8 cellular contexts compared by ENCODE assay signal in genomic region chr17:19202448-19202847, GRCh38. TPM values are rescaled to one million over a fixed set of nuclear protein-coding genes. Genes with fewer than 3 reads are reported as not detected.
DNase-seq lines count a peak whose midpoint lies in the region; ATAC-seq, FAIRE-seq and TF ChIP-seq lines count a peak whose summit lies in the region.
"Not testable (repeated sequence)": the region's sequence is repeated elsewhere in the genome, so short reads cannot be mapped to it uniquely, and the experiment has no call there.

No MANE protein-coding gene starts in this region.

- H3K4me1 ChIP-seq in GM23338 (ENCODE audit: insufficient read depth); body of pancreas; HepG2 (ENCODE audit: insufficient read depth, low read length): not testable (repeated sequence)

- not testable (repeated sequence) for DNase-seq in CD4-positive, alpha-beta T cell; GM23338 (ENCODE audit: low spot score); T-helper 17 cell; body of pancreas; HepG2 (ENCODE audit: low spot score); stimulated activated effector memory CD8-positive, alpha-beta T cell treated with anti-CD3 and anti-CD28 coated beads, Interleukin-12 subunit alpha, Interleukin-12 subunit beta, amount 100 ng/mL, for 72 hours (ENCODE audit: low spot score in 2 of 2)

- H3K36me3 ChIP-seq in GM23338 (ENCODE audit: insufficient read depth); body of pancreas (replicated peaks in 1 of 2; ENCODE audit: insufficient read depth in 1 of 2, low read depth in 2 of 2); HepG2 (replicated peaks in 1 of 2; ENCODE audit: control insufficient read depth in 1 of 2, insufficient read depth in 2 of 2, low read length in 2 of 2): not testable (repeated sequence)

- H3F3A ChIP-seq in GM23338 (replicated peaks; ENCODE audit: low read depth) = not testable (repeated sequence)

- H3K4me3 Mint-ChIP-seq in CD4-positive, alpha-beta T cell; GM23338; T-helper 17 cell; stimulated activated effector memory CD8-positive, alpha-beta T cell treated with anti-CD3 and anti-CD28 coated beads, Interleukin-12 subunit alpha, Interleukin-12 subunit beta, amount 100 ng/mL, for 72 hours: not testable (repeated sequence)

- in situ Hi-C loops in HepG2 (cut with HindIII; ENCODE audit: extremely low pct_ligation_motif_present, low pct_unique_long_range_greater_than_20kb) = not testable (repeated sequence)

- not testable (repeated sequence) for FAIRE-seq in HepG2 (lab: Jason Lieb, UNC)

- not testable (repeated sequence) for H2AFZ ChIP-seq in GM23338; HepG2 (ENCODE audit: low read length)

- H3K9me2 ChIP-seq in GM23338 (ENCODE audit: insufficient read depth) = not testable (repeated sequence)

- not testable (repeated sequence) for H3K9me3 Mint-ChIP-seq in CD4-positive, alpha-beta T cell; GM23338; stimulated activated effector memory CD8-positive, alpha-beta T cell treated with anti-CD3 and anti-CD28 coated beads, Interleukin-12 subunit alpha, Interleukin-12 subunit beta, amount 100 ng/mL, for 72 hours

- ATAC-seq in CD4-positive, alpha-beta T cell (ENCODE audit: poor library complexity) = peak; percentile 100
- peak; percentile 78 for ATAC-seq in GM19023 (IDR thresholded peaks at IDR 0.05; ENCODE audit: unreplicated experiment)
- peak; percentile 100 for ATAC-seq in GM23338
- peak; percentile 64 for ATAC-seq in HG03196 (IDR thresholded peaks at IDR 0.05; ENCODE audit: unreplicated experiment)
- ATAC-seq in T-helper 17 cell = peak; percentile 99
- peak; percentile 95 for ATAC-seq in body of pancreas
- peak; percentile 98 for ATAC-seq in HepG2
- peak; percentile 94 for ATAC-seq in stimulated activated effector memory CD8-positive, alpha-beta T cell treated with anti-CD3 and anti-CD28 coated beads, Interleukin-12 subunit alpha, Interleukin-12 subunit beta, amount 100 ng/mL, for 72 hours

- H3K4me2 ChIP-seq in GM23338; HepG2 (ENCODE audit: low read depth, low read length): not testable (repeated sequence)

- CTCF ChIA-PET in CD4-positive, alpha-beta T cell (lab: Charles Lee); HepG2 (lab: Yijun Ruan, JAX; ENCODE audit: low intra/inter-chr PET ratio, low total read pairs): not testable (repeated sequence)

- intact Hi-C loops in CD4-positive, alpha-beta T cell (cut with DNase I, micrococcal nuclease); body of pancreas (cut with DNase I); HepG2 (cut with micrococcal nuclease; ENCODE audit: unreplicated experiment): not testable (repeated sequence)

- not testable (repeated sequence) for H3K27ac Mint-ChIP-seq in CD4-positive, alpha-beta T cell; GM23338; T-helper 17 cell; stimulated activated effector memory CD8-positive, alpha-beta T cell treated with anti-CD3 and anti-CD28 coated beads, Interleukin-12 subunit alpha, Interleukin-12 subunit beta, amount 100 ng/mL, for 72 hours

- TF ChIP-seq CTCF in CD4-positive, alpha-beta T cell (IDR thresholded peaks at IDR 0.05); GM23338 (conservative IDR thresholded peaks at IDR 0.05; ENCODE audit: low read depth in 2 of 2); body of pancreas (IDR thresholded peaks at IDR 0.05); HepG2 (CRISPR knock-in tag; IDR thresholded peaks at IDR 0.05): not testable (repeated sequence)

- TF ChIP-seq POLR2A in body of pancreas (IDR thresholded peaks at IDR 0.05); HepG2 (IDR thresholded peaks at IDR 0.05; ENCODE audit: insufficient read depth in 1 of 2, low read depth in 2 of 2, low read length in 2 of 2): not testable (repeated sequence)

- not testable (repeated sequence) for BruUV-seq in HepG2 (replicated peaks; lab: Mats Ljungman, UMichigan)

- H3K79me2 ChIP-seq in GM23338 (replicated peaks; ENCODE audit: insufficient read depth); HepG2 (ENCODE audit: insufficient read depth, low read length): not testable (repeated sequence)

- not testable (repeated sequence) for H3K4me1 Mint-ChIP-seq in CD4-positive, alpha-beta T cell (ENCODE audit: low read depth); GM23338; T-helper 17 cell; stimulated activated effector memory CD8-positive, alpha-beta T cell treated with anti-CD3 and anti-CD28 coated beads, Interleukin-12 subunit alpha, Interleukin-12 subunit beta, amount 100 ng/mL, for 72 hours

- WGBS in body of pancreas, 2 donors = no CpG with 5 or more reads among the region's 20 CpGs
- no CpG with 5 or more reads among the region's 20 CpGs for WGBS in HepG2 (ENCODE audit: low lambda C conversion rate)

- H3K27ac ChIP-seq in CD4-positive, alpha-beta T cell (ENCODE audit: low read depth, low read length); GM23338 (ENCODE audit: low read depth); body of pancreas; HepG2 (ENCODE audit: extremely low read length, insufficient read depth, low read length): not testable (repeated sequence)

- POLR2A ChIA-PET in CD4-positive, alpha-beta T cell (lab: Charles Lee); HepG2 (lab: Yijun Ruan, JAX): not testable (repeated sequence)

- TF ChIP-seq RAD21 in HepG2 (CRISPR knock-in tag; IDR thresholded peaks at IDR 0.05) = not testable (repeated sequence)

- not testable (repeated sequence) for TF ChIP-seq EP300 in HepG2 (IDR thresholded peaks at IDR 0.05; ENCODE audit: low read depth in 2 of 2, low read length in 2 of 2); HepG2 (CRISPR knock-in tag; IDR thresholded peaks at IDR 0.05; ENCODE audit: borderline replicate concordance)

- H4K20me1 ChIP-seq in GM23338 (replicated peaks; ENCODE audit: insufficient read depth); HepG2 (ENCODE audit: insufficient read depth, low read length): not testable (repeated sequence)

- H3K27me3 Mint-ChIP-seq in CD4-positive, alpha-beta T cell; GM23338 (ENCODE audit: insufficient read depth, low read depth, poor library complexity); T-helper 17 cell: not testable (repeated sequence)

- not testable (repeated sequence) for H3K27me3 ChIP-seq in CD4-positive, alpha-beta T cell (ENCODE audit: control insufficient read depth, insufficient read depth, low read length); GM23338 (ENCODE audit: insufficient read depth); body of pancreas; HepG2 (ENCODE audit: control insufficient read depth in 1 of 2, insufficient read depth in 2 of 2, low read length in 2 of 2)

- not testable (repeated sequence) for H3K9me3 ChIP-seq in CD4-positive, alpha-beta T cell (ENCODE audit: control insufficient read depth, low read length); T-helper 17 cell (ENCODE audit: control insufficient read depth, low read length, poor library complexity, severe bottlenecking); body of pancreas; HepG2 (ENCODE audit: low read length)

- H3K9ac ChIP-seq in HepG2 (ENCODE audit: insufficient read depth, low read depth, low read length) = not testable (repeated sequence)

- H3K36me3 Mint-ChIP-seq in CD4-positive, alpha-beta T cell (ENCODE audit: low read depth); GM23338 (ENCODE audit: low read depth); T-helper 17 cell (ENCODE audit: low read depth); stimulated activated effector memory CD8-positive, alpha-beta T cell treated with anti-CD3 and anti-CD28 coated beads, Interleukin-12 subunit alpha, Interleukin-12 subunit beta, amount 100 ng/mL, for 72 hours: not testable (repeated sequence)

- not testable (repeated sequence) for H3K4me3 ChIP-seq in GM23338; body of pancreas; HepG2 (replicated peaks in 1 of 3; ENCODE audit: insufficient read depth in 1 of 3, low read depth in 2 of 3, low read length in 3 of 3)

RNA-seq across cellular contexts. Expression of gene EPN2, which starts 34.7 kb away (rescaled TPM):
- total RNA-seq in CD4-positive, alpha-beta T cell = 10 to 100 TPM; 11.9 to 12.3 TPM
- 28.7 and 34.0 TPM in 2 replicates for total RNA-seq in GM23338 (2014; rRNA removed; shearing (Covaris generic))
- polyA plus RNA-seq in GM23338 (2016; fragmentation: Nextera tagmentation; extraction: Ambion mirVana) (149 and 164 TPM in 2 replicates), HepG2 (2011; rRNA removed) (17.8 and 19.2 TPM in 2 replicates)
- total RNA-seq in T-helper 17 cell (1 to 10 TPM; 6.0 to 7.2 TPM), body of pancreas (10 to 100 TPM; 32.7 to 46.5 TPM), HepG2 (2016; rRNA removed; fragmentation: Illumina TruSeq; extraction: Trizol) (7.8 and 9.3 TPM in 2 replicates)
- total RNA-seq in HepG2 (2016; cell fraction: cytosol; rRNA removed; fragmentation: Illumina TruSeq; extraction: Trizol; ENCODE audit: low read depth) = 7.1 and 8.4 TPM in 2 replicates
- 6.5 and 7.5 TPM in 2 replicates for total RNA-seq in HepG2 (2016; cell fraction: insoluble cytoplasmic fraction; rRNA removed; fragmentation: Illumina TruSeq; extraction: Trizol)
- 7.8 and 13.2 TPM in 2 replicates for total RNA-seq in HepG2 (2016; cell fraction: membrane; rRNA removed; fragmentation: Illumina TruSeq; extraction: Trizol)
- 12.8 and 15.5 TPM in 2 replicates for total RNA-seq in HepG2 (2016; cell fraction: nucleus; rRNA removed; fragmentation: Illumina TruSeq; extraction: Trizol)
- polyA plus RNA-seq in HepG2 (2011; cell fraction: cytosol; rRNA removed) = 15.5 and 16.2 TPM in 2 replicates
- 41.0 and 65.6 TPM in 2 replicates for polyA plus RNA-seq in HepG2 (2011; cell fraction: nucleus; rRNA removed)
- polyA plus RNA-seq in HepG2 (2012) = 17.0 and 18.3 TPM in 2 replicates
- polyA plus RNA-seq in HepG2 (2016; cell fraction: cytosol; fragmentation: Illumina TruSeq; extraction: Trizol; ENCODE audit: low read depth) = 2.5 and 3.6 TPM in 2 replicates
- polyA plus RNA-seq in HepG2 (2016; cell fraction: insoluble cytoplasmic fraction; fragmentation: Illumina TruSeq; extraction: Trizol; ENCODE audit: low read depth) = 9.1 and 11.8 TPM in 2 replicates
- 4.7 and 5.3 TPM in 2 replicates for polyA plus RNA-seq in HepG2 (2016; cell fraction: membrane; fragmentation: Illumina TruSeq; extraction: Trizol; ENCODE audit: low read depth)
- polyA plus RNA-seq in HepG2 (2016; cell fraction: nucleus; fragmentation: Illumina TruSeq; extraction: Trizol; ENCODE audit: insufficient read depth, low read depth) = 21.2 and 21.7 TPM in 2 replicates
- polyA minus RNA-seq in HepG2 (2011; rRNA and poly(A)+ RNA removed; ENCODE audit: low replicate concordance) = 33.4 and 37.5 TPM in 2 replicates
- 13.2 and 14.8 TPM in 2 replicates for polyA minus RNA-seq in HepG2 (2011; cell fraction: cytosol; rRNA and poly(A)+ RNA removed)
- 30.2 and 31.4 TPM in 2 replicates for polyA minus RNA-seq in HepG2 (2011; cell fraction: nucleus; rRNA and poly(A)+ RNA removed)
